In genomic region chr2:109052922-109053321, GRCh38 we compare ENCODE assay signal across 2 cellular contexts.
TF ChIP-seq lines count a peak whose summit lies in the region.

No MANE protein-coding gene starts in this region.

TF ChIP-seq in Ishikawa, 13 proteins besides CTCF, POLR2A, EP300 and RAD21:
- no peak for TF ChIP-seq REST (IDR thresholded peaks at IDR 0.05; ENCODE audit: low read depth)
- TF ChIP-seq EGR1 (IDR thresholded peaks at IDR 0.05) = no peak
- TF ChIP-seq YY1 (IDR thresholded peaks at IDR 0.05; ENCODE audit: low read depth) = no peak
- TF ChIP-seq CEBPB (IDR thresholded peaks at IDR 0.05) = no peak
- TF ChIP-seq USF1 (IDR thresholded peaks at IDR 0.05) = no peak
- no peak for TF ChIP-seq CREB1 (IDR thresholded peaks at IDR 0.05; ENCODE audit: low read depth)
- TF ChIP-seq TEAD4 (IDR thresholded peaks at IDR 0.05) = no peak
- no peak for TF ChIP-seq ZBTB7A (IDR thresholded peaks at IDR 0.05; ENCODE audit: low read depth)
- TF ChIP-seq FOXM1 (IDR thresholded peaks at IDR 0.05; ENCODE audit: borderline replicate concordance, low read depth) = no peak
- no peak for TF ChIP-seq MAX (IDR thresholded peaks at IDR 0.05)
- TF ChIP-seq TAF1 (IDR thresholded peaks at IDR 0.05; ENCODE audit: low read depth) = no peak
- TF ChIP-seq TCF12 (IDR thresholded peaks at IDR 0.05; ENCODE audit: low read depth) = no peak

TF ChIP-seq in H1, 55 proteins besides CTCF, POLR2A, EP300 and RAD21 (continued from another document):
- TF ChIP-seq GABPA (IDR thresholded peaks at IDR 0.05; ENCODE audit: borderline replicate concordance, insufficient read depth, low read length) = no peak
- no peak for TF ChIP-seq SP2 (IDR thresholded peaks at IDR 0.05; ENCODE audit: low read length)
